In genomic region chr17:40310882-40311391, GRCh38 we compare ENCODE assay signal across 9 cellular contexts. TPM values are rescaled to one million over a fixed set of nuclear protein-coding genes. Genes with fewer than 3 reads are reported as not detected.
A peak's percentile ranks its signal among the peaks of the same experiment; 100 is the strongest.
DNase-seq lines count a peak whose midpoint lies in the region; ATAC-seq and TF ChIP-seq lines count a peak whose summit lies in the region.
"Had no signal": no experiment of that assay in that cellular context is flagged by ENCODE, and none has a peak within 500 bp of the region (broad histone marks: within the 10 kb centered on the region; RNA-seq: fewer than 3 reads in every experiment).

No MANE protein-coding gene starts in this region.

- TF ChIP-seq CTCF in progenitor cell of endocrine pancreas (IDR thresholded peaks at IDR 0.05; ENCODE audit: unreplicated experiment) = no peak

- H3K9me3 Mint-ChIP-seq in progenitor cell of endocrine pancreas (ENCODE audit: low read depth) = no peaks in the 10 kb centered on the region
- H3K9me3 Mint-ChIP-seq in T-helper 2 cell treated with Interferon-gamma antibody and Interleukin-4, amounts not matched to agents 5 μg/mL and 100 μg/mL, for 36 hours = no peaks in the 10 kb centered on the region

- intact Hi-C loops in Right ventricle myocardium inferior (cut with DNase I) = loop anchor here (2.0 kb wide), 1 partner anchor 38 kb away; no protein-coding TSS in a partner anchor

- ATAC-seq in Right ventricle myocardium inferior = peak; percentile 75

- in situ Hi-C loops in G401 (cut with HindIII; ENCODE audit: low sequenced_read_pairs) = loop anchor here (25.0 kb wide), 1 partner anchor 249 kb away; the partner anchor contains the start of genes MED24 and THRA

- H3K27me3 Mint-ChIP-seq in progenitor cell of endocrine pancreas = no peaks in the 10 kb centered on the region
- H3K27me3 Mint-ChIP-seq in T-helper 2 cell treated with Interferon-gamma antibody and Interleukin-4, amounts not matched to agents 5 μg/mL and 100 μg/mL, for 36 hours (ENCODE audit: low read depth) = no peaks in the 10 kb centered on the region

- peak overlapping the region; percentile 17 for H3K4me3 Mint-ChIP-seq in progenitor cell of endocrine pancreas (ENCODE audit: low read depth)
- no peak overlapping the region for H3K4me3 Mint-ChIP-seq in T-helper 2 cell treated with Interferon-gamma antibody and Interleukin-4, amounts not matched to agents 5 μg/mL and 100 μg/mL, for 36 hours

- DNase-seq in G401 (ENCODE audit: low spot score) (peak; percentile 94), RPMI8226 (peak; percentile 39), Right ventricle myocardium inferior (ENCODE audit: missing footprints) (peak; percentile 73), progenitor cell of endocrine pancreas (ENCODE audit: low spot score, unreplicated experiment) (no peak), nucleus accumbens (lab: John Stamatoyannopoulos, UW) (no peak), NCI-H774 (lab: John Stamatoyannopoulos, UW) (no peak)
- DNase-seq in T-helper 2 cell treated with Interferon-gamma antibody and Interleukin-4, amounts not matched to agents 5 μg/mL and 100 μg/mL, for 36 hours (ENCODE audit: low spot score) = no peak
- no peak for DNase-seq in central memory CD4-positive, alpha-beta T cell
- DNase-seq: NCI-H1436 had no signal

- peaks cover 50% of the 10 kb centered on the region for H3K4me1 Mint-ChIP-seq in progenitor cell of endocrine pancreas (ENCODE audit: low read depth)
- H3K4me1 Mint-ChIP-seq in T-helper 2 cell treated with Interferon-gamma antibody and Interleukin-4, amounts not matched to agents 5 μg/mL and 100 μg/mL, for 36 hours (ENCODE audit: low read depth) = peaks cover 34% of the 10 kb centered on the region

- H3K36me3 Mint-ChIP-seq in progenitor cell of endocrine pancreas (ENCODE audit: insufficient read depth) = no peaks in the 10 kb centered on the region
- H3K36me3 Mint-ChIP-seq in T-helper 2 cell treated with Interferon-gamma antibody and Interleukin-4, amounts not matched to agents 5 μg/mL and 100 μg/mL, for 36 hours (ENCODE audit: low read depth) = peaks cover 6% of the 10 kb centered on the region

- H3K27ac Mint-ChIP-seq in progenitor cell of endocrine pancreas = no peak overlapping the region
- H3K27ac Mint-ChIP-seq in T-helper 2 cell treated with Interferon-gamma antibody and Interleukin-4, amounts not matched to agents 5 μg/mL and 100 μg/mL, for 36 hours = no peak overlapping the region

RNA-seq across cellular contexts. Expression of gene RARA, which starts 2.0 kb away (rescaled TPM):
- 9.5 and 11.8 TPM in 2 replicates for total RNA-seq in G401 (2014; rRNA removed; shearing (Covaris generic))
- total RNA-seq in Right ventricle myocardium inferior (17.9 TPM), progenitor cell of endocrine pancreas (50.8 and 51.3 TPM in 2 replicates)

RNA-seq across cellular contexts. Expression of gene CDC6, which starts 23.3 kb away (rescaled TPM):
- 34.1 and 53.5 TPM in 2 replicates for total RNA-seq in G401 (2014; rRNA removed; shearing (Covaris generic))
- total RNA-seq in Right ventricle myocardium inferior (1.9 TPM), progenitor cell of endocrine pancreas (35.7 and 38.5 TPM in 2 replicates)

RNA-seq across cellular contexts. Expression of gene GJD3, which starts 53.6 kb away (rescaled TPM):
- total RNA-seq in G401 (2014; rRNA removed; shearing (Covaris generic)) = not detected in 2 replicates
- total RNA-seq in Right ventricle myocardium inferior (0.92 TPM), progenitor cell of endocrine pancreas (not detected in 2 replicates)

Comparison
In these comparisons a context has a peak if more than half of its experiments do, and no peak if none do; other contexts are left out.
1. DNase-seq: peak in G401 (single experiment), RPMI8226 (single experiment) and Right ventricle myocardium inferior (single experiment); none in progenitor cell of endocrine pancreas (single experiment), nucleus accumbens (0 of 56), T-helper 2 cell treated with Interferon-gamma antibody and Interleukin-4, amounts not matched to agents 5 μg/mL and 100 μg/mL, for 36 hours (single experiment), NCI-H774 (single experiment) and central memory CD4-positive, alpha-beta T cell (single experiment).
2. RNA of gene CDC6, which starts 23.3 kb away (total RNA-seq): 34.1 to 53.5 TPM in G401 and 35.7 to 38.5 TPM in progenitor cell of endocrine pancreas; 1.9 TPM in Right ventricle myocardium inferior (single experiment); every median in the first group is over 10 times any median in the second.